Comparison of ENCODE assay signal across 15 cellular contexts in the genomic region with DNA sequence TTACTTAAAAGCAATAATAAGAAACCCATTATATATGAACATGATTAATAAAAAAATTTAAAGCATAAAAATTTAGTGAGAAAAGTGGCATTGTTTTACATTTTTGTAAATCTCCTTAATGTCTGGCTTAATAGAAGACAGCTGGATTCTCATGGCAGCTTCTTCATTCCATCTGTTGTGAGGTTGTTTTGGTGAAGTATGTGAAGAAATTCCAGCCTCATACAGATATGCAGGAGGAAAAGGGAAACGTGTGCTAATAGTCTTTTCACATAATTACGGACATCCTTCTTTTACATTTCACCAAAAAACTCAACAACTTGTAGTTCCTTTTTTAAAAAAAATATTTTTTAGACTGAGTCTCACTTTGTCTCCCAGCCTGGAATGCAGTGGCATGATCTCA. TPM values are rescaled to one million over a fixed set of nuclear protein-coding genes. Genes with fewer than 3 reads are reported as not detected.
"Had no signal": no experiment of that assay in that cellular context is flagged by ENCODE, and none has a peak within 500 bp of the region (broad histone marks: within the 10 kb centered on the region; RNA-seq: fewer than 3 reads in every experiment).

No MANE protein-coding gene starts in this region.

- H3K4me3 ChIP-seq: cardiac muscle cell, pancreas, thoracic aorta had no signal

- H3K36me3 ChIP-seq: thoracic aorta had no signal

- H3K27ac ChIP-seq: cardiac muscle cell, pancreas, thoracic aorta had no signal

- H3K27me3 ChIP-seq: cardiac muscle cell, pancreas had no signal

- DNase-seq: activated CD4-positive, alpha-beta memory T cell treated with anti-CD3 and anti-CD28 coated beads for 36 hours; activated CD4-positive, CD25-positive, alpha-beta regulatory T cell treated with anti-CD3 and anti-CD28 coated beads, Interleukin-2, amount 50 U/mL, for 72 hours; activated CD8-positive, alpha-beta memory T cell treated with anti-CD3 and anti-CD28 coated beads, Interleukin-2, amount 10 ng/mL, durations not matched to agents 7 days and 5 days; activated naive CD4-positive, alpha-beta T cell treated with anti-CD3 and anti-CD28 coated beads, Interleukin-2, amount 50 U/mL, for 16 hours; activated T-cell treated with anti-CD3 and anti-CD28 coated beads, Interleukin-2, amount 50 U/mL, for 1 hour; foreskin melanocyte; head of caudate nucleus; midbrain; pancreas; stimulated activated CD4-positive, alpha-beta T cell treated with anti-CD3 and anti-CD28 coated beads, Interleukin-2, amount 100 ng/mL, for 24 hours; T-cell; T1000 had no signal

- H3K4me1 ChIP-seq: pancreas had no signal

- H3K9me3 ChIP-seq: pancreas, thoracic aorta had no signal

RNA-seq across cellular contexts. Expression of a gene that starts 47.0 kb away (rescaled TPM):
- polyA plus RNA-seq: neural cell had no signal
